In the genomic region with DNA sequence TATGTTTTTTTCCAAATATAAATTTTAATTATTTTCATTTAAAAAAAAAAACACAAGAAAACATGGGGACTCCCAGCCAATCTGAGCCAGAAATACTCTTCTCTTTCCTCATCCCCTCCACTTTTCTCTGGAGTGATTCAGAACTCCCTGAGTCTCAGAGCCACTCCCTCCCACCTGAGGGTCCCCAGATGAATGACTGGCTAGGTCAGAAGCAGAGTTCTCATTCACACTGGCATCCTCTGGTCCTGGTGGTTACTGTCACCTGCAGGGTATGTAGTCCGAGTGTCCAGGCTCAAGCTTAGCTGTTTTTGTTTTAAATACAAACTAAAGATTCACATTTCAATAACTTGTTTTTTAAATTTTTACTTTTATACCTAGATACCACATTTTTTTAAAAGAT, we compare ENCODE assay signal across 41 cellular contexts. TPM values are rescaled to one million over a fixed set of nuclear protein-coding genes. Genes with fewer than 3 reads are reported as not detected.
"Had no signal": no experiment of that assay in that cellular context is flagged by ENCODE, and none has a peak within 500 bp of the region (broad histone marks: within the 10 kb centered on the region; RNA-seq: fewer than 3 reads in every experiment).

No MANE protein-coding gene starts in this region.

- H3K27ac ChIP-seq: adrenal gland, ascending aorta, body of pancreas, brain microvascular endothelial cell, breast epithelium, cardiac muscle cell had no signal

- H3K4me1 ChIP-seq: adrenal gland, ascending aorta, breast epithelium had no signal

- H3K27ac Mint-ChIP-seq: activated naive CD4-positive, alpha-beta T cell treated with anti-CD3 and anti-CD28 coated beads for 36 hours; activated naive CD4-positive, alpha-beta T cell treated with anti-CD3 and anti-CD28 coated beads, Interleukin-2, amount 10 ng/mL, durations not matched to agents 7 days and 5 days; activated naive CD4-positive, alpha-beta T cell treated with anti-CD3 and anti-CD28 coated beads, Interleukin-2, amount 50 U/mL, for 24 hours; activated naive CD4-positive, alpha-beta T cell treated with anti-CD3 and anti-CD28 coated beads, Interleukin-2, amount 50 U/mL, for 72 hours; activated naive CD8-positive, alpha-beta T cell; activated naive CD8-positive, alpha-beta T cell treated with anti-CD3 and anti-CD28 coated beads for 36 hours; activated naive CD8-positive, alpha-beta T cell treated with anti-CD3 and anti-CD28 coated beads, Interleukin-2, amount 10 ng/mL, durations not matched to agents 7 days and 5 days; activated naive CD8-positive, alpha-beta T cell treated with anti-CD3 and anti-CD28 coated beads, Interleukin-2, amount 50 U/mL, for 24 hours; activated T-cell treated with anti-CD3 and anti-CD28 coated beads, Interleukin-2, amount 50 U/mL, for 72 hours; activated T-helper 1 cell treated with anti-CD3 and anti-CD28 coated beads, Interleukin-12 subunit alpha, Interleukin-12 subunit beta, Interleukin-2, Interleukin-4 antibody, amounts not matched to agents 30 ng/mL and 10 ng/mL and 1 ng/mL, durations not matched to agents 14 hours and 24 hours and 36 hours; activated T-helper 17 cell treated with anti-CD3 and anti-CD28 coated beads, Interleukin-2, amount 50 U/mL, for 72 hours; activated T-helper 2 cell treated with anti-CD3 and anti-CD28 coated beads, Interferon-gamma antibody, Interleukin-2, Interleukin-4, amounts not matched to agents 10 μg/mL and 5 μg/mL and 100 μg/mL, durations not matched to agents 14 hours and 24 hours and 36 hours; brain had no signal

- H3K36me3 Mint-ChIP-seq: activated naive CD4-positive, alpha-beta T cell treated with anti-CD3 and anti-CD28 coated beads, Interleukin-2, amount 10 ng/mL, durations not matched to agents 7 days and 5 days; activated naive CD4-positive, alpha-beta T cell treated with anti-CD3 and anti-CD28 coated beads, Interleukin-2, amount 50 U/mL, for 24 hours; activated naive CD4-positive, alpha-beta T cell treated with anti-CD3 and anti-CD28 coated beads, Interleukin-2, amount 50 U/mL, for 72 hours; activated naive CD8-positive, alpha-beta T cell; activated naive CD8-positive, alpha-beta T cell treated with anti-CD3 and anti-CD28 coated beads for 36 hours; activated naive CD8-positive, alpha-beta T cell treated with anti-CD3 and anti-CD28 coated beads, Interleukin-2, amount 10 ng/mL, durations not matched to agents 7 days and 5 days; brain had no signal

- H3K36me3 ChIP-seq: adrenal gland, ascending aorta, brain microvascular endothelial cell, breast epithelium, cardiac muscle cell had no signal

- H3K27me3 Mint-ChIP-seq: brain had no signal

- H3K27me3 ChIP-seq: adrenal gland, ascending aorta, body of pancreas, breast epithelium, cardiac muscle cell had no signal

- H3K4me3 ChIP-seq: adrenal gland, ascending aorta, body of pancreas, breast epithelium, cardiac muscle cell had no signal

- DNase-seq: activated effector memory CD4-positive, alpha-beta T cell treated with anti-CD3 and anti-CD28 coated beads, Interleukin-2, amount 50 U/mL, for 16 hours; activated effector memory CD4-positive, alpha-beta T cell treated with Interleukin-2 at 50 U/mL for 16 hours; activated gamma-delta T cell; activated gamma-delta T cell treated with Interleukin-2 at 50 U/mL for 16 hours; activated naive CD4-positive, alpha-beta T cell; activated naive CD4-positive, alpha-beta T cell treated with anti-CD3 and anti-CD28 coated beads for 36 hours; activated naive CD4-positive, alpha-beta T cell treated with anti-CD3 and anti-CD28 coated beads, Interleukin-2, amount 10 ng/mL, durations not matched to agents 7 days and 5 days; activated naive CD4-positive, alpha-beta T cell treated with anti-CD3 and anti-CD28 coated beads, Interleukin-2, amount 50 U/mL, for 16 hours; activated naive CD4-positive, alpha-beta T cell treated with Interleukin-2 at 50 U/mL for 16 hours; activated naive CD8-positive, alpha-beta T cell treated with anti-CD3 and anti-CD28 coated beads for 36 hours; activated naive CD8-positive, alpha-beta T cell treated with anti-CD3 and anti-CD28 coated beads, Interleukin-2, amount 10 ng/mL, durations not matched to agents 7 days and 5 days; activated naive CD8-positive, alpha-beta T cell treated with anti-CD3 and anti-CD28 coated beads, Interleukin-2, amount 50 U/mL, for 24 hours; activated T-cell treated with anti-CD3 and anti-CD28 coated beads, Interleukin-2, amount 50 U/mL, for 4 hours; activated T-cell treated with anti-CD3 and anti-CD28 coated beads, Interleukin-2, amount 50 U/mL, for 48 hours; activated T-cell treated with anti-CD3 and anti-CD28 coated beads, Interleukin-2, amount 50 U/mL, for 72 hours; adrenal gland; amniotic stem cell; amygdala; anterior cingulate cortex; aorta; body of pancreas; brain microvascular endothelial cell; caudate nucleus; central memory CD4-positive, alpha-beta T cell; cerebellar nuclear complex had no signal

- H3K9me3 Mint-ChIP-seq: activated naive CD4-positive, alpha-beta T cell treated with anti-CD3 and anti-CD28 coated beads for 36 hours; activated naive CD4-positive, alpha-beta T cell treated with anti-CD3 and anti-CD28 coated beads, Interleukin-2, amount 10 ng/mL, durations not matched to agents 7 days and 5 days; activated naive CD4-positive, alpha-beta T cell treated with anti-CD3 and anti-CD28 coated beads, Interleukin-2, amount 50 U/mL, for 24 hours; activated naive CD4-positive, alpha-beta T cell treated with anti-CD3 and anti-CD28 coated beads, Interleukin-2, amount 50 U/mL, for 72 hours; activated naive CD8-positive, alpha-beta T cell treated with anti-CD3 and anti-CD28 coated beads for 36 hours; activated naive CD8-positive, alpha-beta T cell treated with anti-CD3 and anti-CD28 coated beads, Interleukin-2, amount 10 ng/mL, durations not matched to agents 7 days and 5 days; activated naive CD8-positive, alpha-beta T cell treated with anti-CD3 and anti-CD28 coated beads, Interleukin-2, amount 50 U/mL, for 24 hours; activated T-cell treated with anti-CD3 and anti-CD28 coated beads, Interleukin-2, amount 50 U/mL, for 4 hours; activated T-cell treated with anti-CD3 and anti-CD28 coated beads, Interleukin-2, amount 50 U/mL, for 72 hours; activated T-helper 1 cell treated with anti-CD3 and anti-CD28 coated beads, Interleukin-12 subunit alpha, Interleukin-12 subunit beta, Interleukin-2, Interleukin-4 antibody, amounts not matched to agents 30 ng/mL and 10 ng/mL and 1 ng/mL, durations not matched to agents 14 hours and 24 hours and 36 hours; activated T-helper 17 cell treated with anti-CD3 and anti-CD28 coated beads, Interleukin-2, amount 50 U/mL, for 72 hours; activated T-helper 2 cell treated with anti-CD3 and anti-CD28 coated beads, Interferon-gamma antibody, Interleukin-2, Interleukin-4, amounts not matched to agents 10 μg/mL and 5 μg/mL and 100 μg/mL, durations not matched to agents 14 hours and 24 hours and 36 hours; central memory CD8-positive, alpha-beta T cell had no signal

- H3K4me1 Mint-ChIP-seq: activated naive CD4-positive, alpha-beta T cell treated with anti-CD3 and anti-CD28 coated beads, Interleukin-2, amount 50 U/mL, for 24 hours; activated T-helper 17 cell treated with anti-CD3 and anti-CD28 coated beads, Interleukin-2, amount 50 U/mL, for 72 hours; central memory CD8-positive, alpha-beta T cell had no signal

- ATAC-seq: activated naive CD4-positive, alpha-beta T cell treated with anti-CD3 and anti-CD28 coated beads, Interleukin-2, amount 50 U/mL, for 72 hours; activated naive CD8-positive, alpha-beta T cell treated with anti-CD3 and anti-CD28 coated beads, Interleukin-2, amount 50 U/mL, for 24 hours; activated T-cell treated with anti-CD3 and anti-CD28 coated beads, Interleukin-2, amount 50 U/mL, for 4 hours; activated T-cell treated with anti-CD3 and anti-CD28 coated beads, Interleukin-2, amount 50 U/mL, for 72 hours; activated T-helper 17 cell treated with anti-CD3 and anti-CD28 coated beads, Interleukin-2, amount 50 U/mL, for 72 hours; body of pancreas had no signal

- H3K4me3 Mint-ChIP-seq: activated naive CD4-positive, alpha-beta T cell treated with anti-CD3 and anti-CD28 coated beads for 36 hours; activated naive CD4-positive, alpha-beta T cell treated with anti-CD3 and anti-CD28 coated beads, Interleukin-2, amount 10 ng/mL, durations not matched to agents 7 days and 5 days; activated naive CD4-positive, alpha-beta T cell treated with anti-CD3 and anti-CD28 coated beads, Interleukin-2, amount 50 U/mL, for 24 hours; activated naive CD8-positive, alpha-beta T cell; activated naive CD8-positive, alpha-beta T cell treated with anti-CD3 and anti-CD28 coated beads for 36 hours; activated naive CD8-positive, alpha-beta T cell treated with anti-CD3 and anti-CD28 coated beads, Interleukin-2, amount 10 ng/mL, durations not matched to agents 7 days and 5 days; activated naive CD8-positive, alpha-beta T cell treated with anti-CD3 and anti-CD28 coated beads, Interleukin-2, amount 50 U/mL, for 24 hours; activated T-cell treated with anti-CD3 and anti-CD28 coated beads, Interleukin-2, amount 50 U/mL, for 4 hours; activated T-cell treated with anti-CD3 and anti-CD28 coated beads, Interleukin-2, amount 50 U/mL, for 72 hours; activated T-helper 1 cell treated with anti-CD3 and anti-CD28 coated beads, Interleukin-12 subunit alpha, Interleukin-12 subunit beta, Interleukin-2, Interleukin-4 antibody, amounts not matched to agents 30 ng/mL and 10 ng/mL and 1 ng/mL, durations not matched to agents 14 hours and 24 hours and 36 hours; activated T-helper 17 cell treated with anti-CD3 and anti-CD28 coated beads, Interleukin-2, amount 50 U/mL, for 72 hours; brain; central memory CD8-positive, alpha-beta T cell had no signal

RNA-seq across cellular contexts. Expression of a gene that starts 6.3 kb away (rescaled TPM):
- total RNA-seq: activated naive CD4-positive, alpha-beta T cell treated with anti-CD3 and anti-CD28 coated beads for 36 hours; activated naive CD4-positive, alpha-beta T cell treated with anti-CD3 and anti-CD28 coated beads, Interleukin-2, amount 50 U/mL, for 72 hours; activated naive CD8-positive, alpha-beta T cell treated with anti-CD3 and anti-CD28 coated beads for 36 hours; activated naive CD8-positive, alpha-beta T cell treated with anti-CD3 and anti-CD28 coated beads, Interleukin-2, amount 10 ng/mL, durations not matched to agents 7 days and 5 days; activated T-cell treated with anti-CD3 and anti-CD28 coated beads, Interleukin-2, amount 50 U/mL, for 72 hours; activated T-helper 1 cell treated with anti-CD3 and anti-CD28 coated beads, Interleukin-12 subunit alpha, Interleukin-12 subunit beta, Interleukin-2, Interleukin-4 antibody, amounts not matched to agents 30 ng/mL and 10 ng/mL and 1 ng/mL, durations not matched to agents 14 hours and 24 hours and 36 hours; activated T-helper 17 cell treated with anti-CD3 and anti-CD28 coated beads, Interleukin-2, amount 50 U/mL, for 72 hours; activated T-helper 2 cell treated with anti-CD3 and anti-CD28 coated beads, Interferon-gamma antibody, Interleukin-2, Interleukin-4, amounts not matched to agents 10 μg/mL and 5 μg/mL and 100 μg/mL, durations not matched to agents 14 hours and 24 hours and 36 hours; aorta; astrocyte; cardiac muscle cell; chondrocyte had no signal

RNA-seq across cellular contexts. Expression of a gene that starts 48.9 kb away (rescaled TPM):
- total RNA-seq: activated T-helper 2 cell treated with anti-CD3 and anti-CD28 coated beads, Interferon-gamma antibody, Interleukin-2, Interleukin-4, amounts not matched to agents 10 μg/mL and 5 μg/mL and 100 μg/mL, durations not matched to agents 14 hours and 24 hours and 36 hours; adrenal gland; aorta; ascending aorta; astrocyte; breast epithelium; bronchial epithelial cell; cardiac muscle cell; cardiac septum; cerebellum; chondrocyte had no signal
- polyA plus RNA-seq: adrenal gland, cardiac muscle cell had no signal
